ENCODE assay signal across 1 cellular context in the genomic region with DNA sequence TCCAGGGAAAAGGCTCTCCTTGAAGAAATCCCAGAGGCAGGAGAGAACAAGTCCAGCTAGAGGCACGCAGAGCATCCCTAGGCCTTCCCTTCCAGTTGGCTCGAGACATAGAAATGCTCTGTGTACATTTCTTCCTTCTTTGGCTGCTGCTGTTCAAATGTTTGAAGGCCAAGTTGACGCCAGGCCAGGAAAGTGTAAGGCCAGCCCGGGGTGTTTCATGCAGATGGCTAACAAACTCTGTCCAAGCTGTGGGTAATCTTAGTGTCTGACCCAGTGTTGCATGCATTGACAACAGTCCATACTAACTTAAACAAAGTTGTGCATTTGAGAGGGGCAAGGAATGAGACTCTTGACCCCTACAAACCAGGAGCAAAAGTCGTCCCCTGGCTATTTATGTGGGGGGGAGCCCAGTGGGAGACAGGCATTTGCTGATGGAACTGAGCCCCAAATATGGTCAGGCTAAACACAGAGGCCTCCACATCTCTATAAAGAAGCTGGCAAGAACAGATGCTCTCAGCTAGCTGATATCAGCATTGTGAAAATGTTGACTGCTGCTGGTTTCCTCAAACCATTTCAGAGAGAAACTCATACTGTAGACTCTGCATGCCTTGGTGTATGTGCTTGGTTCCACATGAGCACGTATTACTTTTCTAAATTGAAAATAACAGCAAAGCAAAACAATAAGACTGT.
TF ChIP-seq lines count a peak whose summit lies in the region.

No MANE protein-coding gene starts in this region.

TF ChIP-seq in IMR-90, 13 proteins besides CTCF, POLR2A, EP300 and RAD21 (continued from another document):
- TF ChIP-seq, protein P1, sequence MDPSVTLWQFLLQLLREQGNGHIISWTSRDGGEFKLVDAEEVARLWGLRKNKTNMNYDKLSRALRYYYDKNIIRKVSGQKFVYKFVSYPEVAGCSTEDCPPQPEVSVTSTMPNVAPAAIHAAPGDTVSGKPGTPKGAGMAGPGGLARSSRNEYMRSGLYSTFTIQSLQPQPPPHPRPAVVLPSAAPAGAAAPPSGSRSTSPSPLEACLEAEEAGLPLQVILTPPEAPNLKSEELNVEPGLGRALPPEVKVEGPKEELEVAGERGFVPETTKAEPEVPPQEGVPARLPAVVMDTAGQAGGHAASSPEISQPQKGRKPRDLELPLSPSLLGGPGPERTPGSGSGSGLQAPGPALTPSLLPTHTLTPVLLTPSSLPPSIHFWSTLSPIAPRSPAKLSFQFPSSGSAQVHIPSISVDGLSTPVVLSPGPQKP (IDR thresholded peaks at IDR 0.05; ENCODE audit: borderline replicate concordance, low read depth, low read length): no peak
